Comparison of ENCODE assay signal across 26 cellular contexts in genomic region chr11:113329725-113330124, GRCh38. TPM values are rescaled to one million over a fixed set of nuclear protein-coding genes. Genes with fewer than 3 reads are reported as not detected.
"Had no signal": no experiment of that assay in that cellular context is flagged by ENCODE, and none has a peak within 500 bp of the region (broad histone marks: within the 10 kb centered on the region; RNA-seq: fewer than 3 reads in every experiment).

No MANE protein-coding gene starts in this region.

- FAIRE-seq: keratinocyte, pancreas had no signal

- H3K27me3 Mint-ChIP-seq: activated B cell treated with CpG ODN at 0.5 μM for 24 hours; activated CD4-positive, alpha-beta T cell treated with anti-CD3 and anti-CD28 coated beads for 36 hours; activated naive CD8-positive, alpha-beta T cell treated with anti-CD3 and anti-CD28 coated beads, Interleukin-2, amount 10 ng/mL, durations not matched to agents 7 days and 5 days; dendritic cell treated with granulocyte-macrophage colony-stimulating factor and Interleukin-4, amounts not matched to agents 40 ng/mL and 50 ng/mL, for 4 days; memory B cell had no signal

- H3K4me3 ChIP-seq: pancreas, upper lobe of right lung had no signal

- H3K4me1 ChIP-seq: pancreas, upper lobe of right lung had no signal

- DNase-seq: activated B cell treated with CpG ODN at 0.5 μM for 24 hours; activated CD4-positive, alpha-beta T cell treated with anti-CD3 and anti-CD28 coated beads for 36 hours; activated CD4-positive, alpha-beta T cell treated with anti-CD3 and anti-CD28 coated beads, Interleukin-2, amount 50 U/mL, for 48 hours; activated CD8-positive, alpha-beta memory T cell treated with anti-CD3 and anti-CD28 coated beads, Interleukin-2, amount 50 U/mL, for 48 hours; activated effector memory CD4-positive, alpha-beta T cell treated with Interleukin-2 at 50 U/mL for 16 hours; activated naive CD4-positive, alpha-beta T cell treated with anti-CD3 and anti-CD28 coated beads for 36 hours; activated naive CD8-positive, alpha-beta T cell treated with anti-CD3 and anti-CD28 coated beads, Interleukin-2, amount 10 ng/mL, durations not matched to agents 7 days and 5 days; activated T-cell treated with anti-CD3 and anti-CD28 coated beads, Interleukin-2, amount 50 U/mL, for 4 hours; amniotic stem cell; effector CD8-positive, alpha-beta T cell; erythroblast; foreskin fibroblast; left colon; nephron progenitor cell; pancreas; right cardiac atrium; stimulated activated CD4-positive, alpha-beta T cell treated with anti-CD3 and anti-CD28 coated beads, Interleukin-4, amount 100 ng/mL, for 24 hours; stimulated activated naive CD8-positive, alpha-beta T cell treated with anti-CD3 and anti-CD28 coated beads, Interleukin-15, Interleukin-2, amounts not matched to agents 100 U/mL and 50 U/mL, for 24 hours; T1000; upper lobe of right lung had no signal

- H3K4me1 Mint-ChIP-seq: activated B cell treated with CpG ODN at 0.5 μM for 24 hours; activated naive CD8-positive, alpha-beta T cell treated with anti-CD3 and anti-CD28 coated beads, Interleukin-2, amount 10 ng/mL, durations not matched to agents 7 days and 5 days; memory B cell had no signal

- H3K9me3 ChIP-seq: pancreas, upper lobe of right lung had no signal

- H3K4me3 Mint-ChIP-seq: activated B cell treated with CpG ODN at 0.5 μM for 24 hours; activated CD4-positive, alpha-beta T cell treated with anti-CD3 and anti-CD28 coated beads for 36 hours; activated naive CD4-positive, alpha-beta T cell treated with anti-CD3 and anti-CD28 coated beads for 36 hours; activated naive CD8-positive, alpha-beta T cell treated with anti-CD3 and anti-CD28 coated beads, Interleukin-2, amount 10 ng/mL, durations not matched to agents 7 days and 5 days; activated T-cell treated with anti-CD3 and anti-CD28 coated beads, Interleukin-2, amount 50 U/mL, for 4 hours; dendritic cell treated with granulocyte-macrophage colony-stimulating factor and Interleukin-4, amounts not matched to agents 40 ng/mL and 50 ng/mL, for 4 days; memory B cell; nephron progenitor cell had no signal

- H3K27ac Mint-ChIP-seq: activated B cell treated with CpG ODN at 0.5 μM for 24 hours; activated CD4-positive, alpha-beta T cell treated with anti-CD3 and anti-CD28 coated beads for 36 hours; activated naive CD4-positive, alpha-beta T cell treated with anti-CD3 and anti-CD28 coated beads for 36 hours; activated naive CD8-positive, alpha-beta T cell treated with anti-CD3 and anti-CD28 coated beads, Interleukin-2, amount 10 ng/mL, durations not matched to agents 7 days and 5 days; dendritic cell treated with granulocyte-macrophage colony-stimulating factor and Interleukin-4, amounts not matched to agents 40 ng/mL and 50 ng/mL, for 4 days; memory B cell; nephron progenitor cell had no signal

- H3K9me3 Mint-ChIP-seq: activated B cell treated with CpG ODN at 0.5 μM for 24 hours; activated naive CD4-positive, alpha-beta T cell treated with anti-CD3 and anti-CD28 coated beads for 36 hours; activated naive CD8-positive, alpha-beta T cell treated with anti-CD3 and anti-CD28 coated beads, Interleukin-2, amount 10 ng/mL, durations not matched to agents 7 days and 5 days; activated T-cell treated with anti-CD3 and anti-CD28 coated beads, Interleukin-2, amount 50 U/mL, for 4 hours; dendritic cell treated with granulocyte-macrophage colony-stimulating factor and Interleukin-4, amounts not matched to agents 40 ng/mL and 50 ng/mL, for 4 days; memory B cell; nephron progenitor cell had no signal

- ATAC-seq: activated CD4-positive, alpha-beta T cell treated with anti-CD3 and anti-CD28 coated beads for 36 hours; activated T-cell treated with anti-CD3 and anti-CD28 coated beads, Interleukin-2, amount 50 U/mL, for 4 hours; left colon; pancreas; right cardiac atrium; stimulated activated naive CD8-positive, alpha-beta T cell treated with anti-CD3 and anti-CD28 coated beads, Interleukin-15, Interleukin-2, amounts not matched to agents 100 U/mL and 50 U/mL, for 24 hours; upper lobe of right lung had no signal

- H3K27me3 ChIP-seq: pancreas, upper lobe of right lung had no signal

- H3K27ac ChIP-seq: pancreas, upper lobe of right lung had no signal

RNA-seq across cellular contexts. Expression of gene ANKK1, which starts 57.9 kb away (rescaled TPM):
- total RNA-seq: chondrocyte, fibroblast of lung, myocyte, upper lobe of right lung had no signal
